ENCODE assay signal across 14 cellular contexts in genomic region chr4:137541866-137542648, GRCh38. TPM values are rescaled to one million over a fixed set of nuclear protein-coding genes. Genes with fewer than 3 reads are reported as not detected.
DNase-seq lines count a peak whose midpoint lies in the region; ATAC-seq, FAIRE-seq and TF ChIP-seq lines count a peak whose summit lies in the region.
"Had no signal": no experiment of that assay in that cellular context is flagged by ENCODE, and none has a peak within 500 bp of the region (broad histone marks: within the 10 kb centered on the region; RNA-seq: fewer than 3 reads in every experiment).

No MANE protein-coding gene starts in this region.

- peaks cover 5% of the 10 kb centered on the region for H3K9me3 Mint-ChIP-seq in nephron

- H3K4me3 ChIP-seq in heart right ventricle (peak overlapping the region in 6 of 10 donors; percentile 9 to 42 (median 39)), H1 (ENCODE audit: extremely low read depth in 1 of 4, insufficient read depth in 2 of 4, low read depth in 3 of 4, low read length in 4 of 4) (peak overlapping the region in 1 of 4 experiments; percentile 30; a peak in 1 of 8 replicates), urinary bladder (ENCODE audit: low read depth, low read length) (peak overlapping the region; percentile 1)

- no peaks in the 10 kb centered on the region for H3K27me3 ChIP-seq in heart right ventricle
- H3K27me3 ChIP-seq in H1 (replicated peaks in 1 of 4; ENCODE audit: control insufficient read depth in 3 of 4, extremely low read depth in 1 of 4, insufficient read depth in 3 of 4, low read length in 3 of 4): peaks cover 0 to 3% (median 0%) of the 10 kb centered on the region in 4 experiments; a peak in 2 of 7 replicates

- H3K4ac ChIP-seq in H1 (replicated peaks; ENCODE audit: insufficient read length, low read depth, low read length): no peak overlapping the region

- H2AK5ac ChIP-seq in H1 (ENCODE audit: low read depth, low read length): no peak overlapping the region

- no peak for TF ChIP-seq RAD21 in H1 (IDR thresholded peaks at IDR 0.05 in 1 of 2, conservative IDR thresholded peaks at IDR 0.05 in 1 of 2; ENCODE audit: low read depth in 2 of 2, low read length in 2 of 2)

- no peak overlapping the region for H2AFZ ChIP-seq in H1 (ENCODE audit: low read length)

- no peak overlapping the region for H3K56ac ChIP-seq in H1 (replicated peaks; ENCODE audit: insufficient read length, low read depth, low read length)

- H3K14ac ChIP-seq in H1 (ENCODE audit: insufficient read length): no peak overlapping the region

- H2BK12ac ChIP-seq in H1 (ENCODE audit: low read depth, low read length): no peak overlapping the region

- 50 to 65% methylated on average over 7 of the region's 7 CpGs for whole genome bisulfite sequencing in heart right ventricle, 2 donors
- whole genome bisulfite sequencing in H1 (ENCODE audit: extremely low coverage in 1 of 2, insufficient coverage in 1 of 2, insufficient read length in 1 of 2, insufficient replicate concordance in 2 of 2, low coverage in 1 of 2, low lambda C conversion rate in 2 of 2, missing lambda C conversion rate in 1 of 2), 2 experiments: 37% methylated on average over 7 of the region's 7 CpGs; no CpG with 5 or more reads in 1 of the 2 experiments
- WGBS in urinary bladder: 26% methylated on average over 7 of the region's 7 CpGs

- H3K36me3 ChIP-seq in heart right ventricle (no peaks in the 10 kb centered on the region), H1 (ENCODE audit: control insufficient read depth in 2 of 4, insufficient read depth in 4 of 4, low read length in 3 of 4) (no peaks in the 10 kb centered on the region; a peak in 1 of 8 replicates), urinary bladder (ENCODE audit: insufficient read depth) (no peaks in the 10 kb centered on the region)

- no peaks in the 10 kb centered on the region for H3K79me2 ChIP-seq in H1 (ENCODE audit: control insufficient read depth in 1 of 2, insufficient read depth in 2 of 2, low read length in 2 of 2)

- H4K91ac ChIP-seq in H1 (replicated peaks; ENCODE audit: insufficient read length, low read length): no peak overlapping the region

- no peaks in the 10 kb centered on the region for H3K9me3 ChIP-seq in heart right ventricle
- H3K9me3 ChIP-seq in H1 (ENCODE audit: insufficient read depth in 2 of 2, low read depth in 1 of 2, low read length in 1 of 2): no peaks in the 10 kb centered on the region

- H4K20me1 ChIP-seq in H1 (replicated peaks in 1 of 2; ENCODE audit: control insufficient read depth in 1 of 2, insufficient read depth in 2 of 2, low read length in 2 of 2): no peaks in the 10 kb centered on the region

- POLR2A ChIA-PET in H1 (lab: Charles Lee; ENCODE audit: partially characterized antibody): no interaction called here

- H2BK5ac ChIP-seq in H1 (ENCODE audit: low read depth, low read length): no peak overlapping the region

- H2BK20ac ChIP-seq in H1 (ENCODE audit: low read length): no peak overlapping the region

- peak overlapping the region; percentile 71; the same call in 1 of the 2 replicates for H3K18ac ChIP-seq in H1 (ENCODE audit: extremely low read depth, low read length)

- H4K8ac ChIP-seq in H1 (ENCODE audit: extremely low read depth, insufficient read depth, low read length): no peak overlapping the region

- peaks cover 0 to 16% (median 0%) of the 10 kb centered on the region in 9 donors for H3K4me1 ChIP-seq in heart right ventricle
- H3K4me1 ChIP-seq in H1 (replicated peaks in 1 of 4; ENCODE audit: control insufficient read depth in 3 of 4, insufficient read depth in 4 of 4, low read length in 3 of 4): peaks cover 0 to 23% (median 12%) of the 10 kb centered on the region in 4 experiments; a peak in 4 of 7 replicates
- no peaks in the 10 kb centered on the region for H3K4me1 ChIP-seq in urinary bladder (ENCODE audit: insufficient read depth)

- no peak overlapping the region for H3K23ac ChIP-seq in H1 (ENCODE audit: insufficient read length)

- peak overlapping the region in 4 of 10 donors; percentile 17 to 61 (median 42) for H3K27ac ChIP-seq in heart right ventricle
- no peak overlapping the region for H3K27ac ChIP-seq in H1 (ENCODE audit: low read depth, low read length)
- H3K27ac ChIP-seq in urinary bladder (ENCODE audit: low read depth): peak overlapping the region; percentile 23

- peak overlapping the region; percentile 57 to 97 (median 95) for H3K27ac Mint-ChIP-seq in nephron

- H3K4me1 Mint-ChIP-seq in nephron: peaks cover 42% of the 10 kb centered on the region

- no peak for TF ChIP-seq POLR2A in H1 (IDR thresholded peaks at IDR 0.05; ENCODE audit: control extremely low read depth in 1 of 2, low read depth in 2 of 2, low read length in 2 of 2)

- H4K5ac ChIP-seq in H1 (ENCODE audit: insufficient read length, low read depth, low read length): peak overlapping the region; percentile 45

- H3K79me1 ChIP-seq in H1 (ENCODE audit: low read depth, low read length): no peaks in the 10 kb centered on the region

- intact Hi-C loops in heart right ventricle (cut with DNase I): no loop called here
- intact Hi-C loops in left cardiac atrium (cut with DNase I): no loop called here

- no peaks in the 10 kb centered on the region for H3K27me3 Mint-ChIP-seq in nephron (ENCODE audit: low read depth)

- FAIRE-seq in H1 (lab: Jason Lieb, UNC): no peak
- FAIRE-seq: islet of Langerhans, TTC549 had no signal

- peak overlapping the region in 2 of 3 experiments; percentile 63 to 77 for H3K4me3 Mint-ChIP-seq in nephron

- CTCF ChIA-PET in H1 (lab: Charles Lee; ENCODE audit: partially characterized antibody): interaction anchor here (1.6 kb wide), 1 partner anchor 68 kb away, joined by 3 read pairs; no protein-coding TSS in a partner anchor

- TF ChIP-seq EP300 in H1 (IDR thresholded peaks at IDR 0.05; ENCODE audit: borderline replicate concordance in 1 of 2, low read depth in 2 of 2, low read length in 2 of 2): no peak

- peaks cover 3% of the 10 kb centered on the region; the same call in 1 of the 2 replicates for H3K23me2 ChIP-seq in H1 (ENCODE audit: low read depth, low read length)

- DNase-seq in heart right ventricle: no peak
- DNase-seq in left cardiac atrium: no peak
- DNase-seq in H1 (ENCODE audit: low read depth in 1 of 2, low spot score in 2 of 2): no peak
- no peak for DNase-seq in activated effector memory CD4-positive, alpha-beta T cell treated with Interleukin-2 at 50 U/mL for 16 hours
- DNase-seq in NCI-H1048 (lab: John Stamatoyannopoulos, UW): no peak
- DNase-seq in activated naive CD4-positive, alpha-beta T cell treated with anti-CD3 and anti-CD28 coated beads, Interleukin-2, amount 50 U/mL, for 16 hours: no peak
- DNase-seq: DND-41; nucleus accumbens; stimulated activated CD4-positive, alpha-beta T cell treated with anti-CD3 and anti-CD28 coated beads, Interleukin-2, amount 100 ng/mL, for 24 hours; stimulated activated naive CD4-positive, alpha-beta T cell had no signal

- no peak overlapping the region; a peak in 1 of 7 replicates for H3K9ac ChIP-seq in H1 (replicated peaks in 1 of 4; ENCODE audit: extremely low read depth in 1 of 4, low read depth in 3 of 4, low read length in 3 of 4)

- no peak for TF ChIP-seq CTCF in heart right ventricle (IDR thresholded peaks at IDR 0.05)
- no peak for TF ChIP-seq CTCF in H1 (IDR thresholded peaks at IDR 0.05; ENCODE audit: control extremely low read depth in 1 of 3, insufficient read depth in 1 of 3, low read depth in 1 of 3, low read length in 3 of 3)
- TF ChIP-seq CTCF in nephron (IDR thresholded peaks at IDR 0.05; ENCODE audit: unreplicated experiment in 3 of 3): no peak

- no peak overlapping the region for H2BK15ac ChIP-seq in H1 (ENCODE audit: low read length)

- ATAC-seq in heart right ventricle (no peak), left cardiac atrium (no peak)

- H2BK120ac ChIP-seq in H1 (replicated peaks; ENCODE audit: low read depth, low read length): no peak overlapping the region

- H3K36me3 Mint-ChIP-seq in nephron (ENCODE audit: low read depth): no peaks in the 10 kb centered on the region

- H3K4me2 ChIP-seq in H1 (ENCODE audit: insufficient read depth in 1 of 2, low read depth in 2 of 2, low read length in 2 of 2): peak overlapping the region in 1 of 2 experiments; percentile 46; a peak in 2 of 4 replicates

TF ChIP-seq in H1, 55 proteins besides CTCF, POLR2A, EP300 and RAD21:
- no peak for TF ChIP-seq TEAD4 (IDR thresholded peaks at IDR 0.05; ENCODE audit: low read depth, low read length)
- no peak for TF ChIP-seq GABPA (IDR thresholded peaks at IDR 0.05; ENCODE audit: borderline replicate concordance, insufficient read depth, low read length)
- no peak for TF ChIP-seq KDM1A (IDR thresholded peaks at IDR 0.05; ENCODE audit: borderline replicate concordance, low read length)
- TF ChIP-seq BACH1 (IDR thresholded peaks at IDR 0.05; ENCODE audit: low read length): no peak
TF ChIP-seq in H1: peak in this region for 0.

RNA-seq across cellular contexts. Expression of gene PCDH18, which starts 9.8 kb away (rescaled TPM):
- total RNA-seq in heart right ventricle (1 to 10 TPM; 2.6 to 7.4 (median 4.2) TPM), left cardiac atrium (10 to 100 TPM in 1 of 2 donors, 1 to 10 TPM in 1; 5.3 to 21.1 TPM), urinary bladder (227 TPM)
- polyA plus RNA-seq in heart right ventricle (1 to 10 TPM; 2.3 to 2.9 TPM), H1 (2011; rRNA removed) (26.8 and 28.8 TPM in 2 replicates), urinary bladder (28.7 TPM)
- total RNA-seq in H1 (2021; fragmentation: NEBNext Ultra II Directional; extraction: Animal tissue kit (Norgen Biotek cat#: 25700)): 40.1 and 41.8 TPM in 2 replicates
- polyA plus RNA-seq in H1 (2011; cell fraction: cytosol; rRNA removed): 30.2 TPM
- polyA plus RNA-seq in H1 (2011; cell fraction: nucleus; rRNA removed): 33.4 TPM
- 32.3 to 37.8 TPM (median 32.5 TPM) in 4 replicates for polyA plus RNA-seq in H1 (2012, experiment 1 of 2)
- polyA plus RNA-seq in H1 (2012, experiment 2 of 2): 2.0 TPM
- 42.3 TPM for polyA plus RNA-seq in H1 (2013, experiment 1 of 2)
- 38.6 TPM for polyA plus RNA-seq in H1 (2013, experiment 2 of 2)
- polyA minus RNA-seq in H1 (2011; rRNA and poly(A)+ RNA removed): 89.8 and 93.5 TPM in 2 replicates
- polyA minus RNA-seq in H1 (2011; cell fraction: cytosol; rRNA and poly(A)+ RNA removed): 41.8 TPM
- 62.9 TPM for polyA minus RNA-seq in H1 (2011; cell fraction: nucleus; rRNA and poly(A)+ RNA removed)
